Comparison of ENCODE assay signal across 2 cellular contexts in genomic region chr7:151810434-151811232, GRCh38.
TF ChIP-seq lines count a peak whose summit lies in the region.

No MANE protein-coding gene starts in this region.

TF ChIP-seq in liver, 16 proteins besides CTCF, POLR2A, EP300 and RAD21 (continued from another document):
- TF ChIP-seq REST (IDR thresholded peaks at IDR 0.05) (no peak), JUND (IDR thresholded peaks at IDR 0.05) (no peak), SP1 (IDR thresholded peaks at IDR 0.05) (no peak), RXRA (IDR thresholded peaks at IDR 0.05) (no peak), FOXA1 (IDR thresholded peaks at IDR 0.05) (no peak), GABPA (IDR thresholded peaks at IDR 0.05 in 1 of 2, conservative IDR thresholded peaks at IDR 0.05 in 1 of 2) (no peak), HNF4G (IDR thresholded peaks at IDR 0.05) (no peak), MAX (IDR thresholded peaks at IDR 0.05) (no peak), HNF4A (conservative IDR thresholded peaks at IDR 0.05) (no peak), TAF1 (conservative IDR thresholded peaks at IDR 0.05) (no peak), ZBTB33 (IDR thresholded peaks at IDR 0.05) (no peak), YY1 (IDR thresholded peaks at IDR 0.05) (no peak), ATF3 (IDR thresholded peaks at IDR 0.05) (no peak), FOXA2 (IDR thresholded peaks at IDR 0.05) (no peak)
TF ChIP-seq in liver: peak in this region for 0.

TF ChIP-seq in HepG2, 621 proteins besides CTCF, POLR2A, EP300 and RAD21 (continued from another document):
- no peak for TF ChIP-seq RERE (CRISPR knock-in tag; IDR thresholded peaks at IDR 0.05; ENCODE audit: low read depth)
- no peak for TF ChIP-seq ZNF513 (CRISPR knock-in tag; conservative IDR thresholded peaks at IDR 0.05)
- TF ChIP-seq ZNF713 (CRISPR knock-in tag; IDR thresholded peaks at IDR 0.05) = no peak
- TF ChIP-seq RBM39 (IDR thresholded peaks at IDR 0.05; ENCODE audit: low read depth, low read length, poor library complexity, severe bottlenecking) = no peak
- TF ChIP-seq ZKSCAN1 (IDR thresholded peaks at IDR 0.05; ENCODE audit: low read length) = no peak
- no peak for TF ChIP-seq THRA (CRISPR knock-in tag; IDR thresholded peaks at IDR 0.05; ENCODE audit: borderline replicate concordance)
- no peak for TF ChIP-seq PLRG1 (conservative IDR thresholded peaks at IDR 0.05)
- TF ChIP-seq CREM (IDR thresholded peaks at IDR 0.05) = no peak
- no peak for TF ChIP-seq CREM (CRISPR knock-in tag; IDR thresholded peaks at IDR 0.05)
- no peak for TF ChIP-seq ZEB1 (IDR thresholded peaks at IDR 0.05; ENCODE audit: insufficient replicate concordance, low read depth)
- no peak for TF ChIP-seq ZSCAN29 (CRISPR knock-in tag; conservative IDR thresholded peaks at IDR 0.05)
- TF ChIP-seq GTF3A (CRISPR knock-in tag; conservative IDR thresholded peaks at IDR 0.05) = no peak
- no peak for TF ChIP-seq AFF4 (CRISPR knock-in tag; IDR thresholded peaks at IDR 0.05)
- TF ChIP-seq REL (CRISPR knock-in tag; conservative IDR thresholded peaks at IDR 0.05) = no peak
- TF ChIP-seq HIVEP1 (CRISPR knock-in tag; IDR thresholded peaks at IDR 0.05) = no peak
